ENCODE assay signal across 8 cellular contexts in genomic region chr4:83110222-83110945, GRCh38. TPM values are rescaled to one million over a fixed set of nuclear protein-coding genes. Genes with fewer than 3 reads are reported as not detected.
DNase-seq lines count a peak whose midpoint lies in the region; ATAC-seq and TF ChIP-seq lines count a peak whose summit lies in the region.

No MANE protein-coding gene starts in this region.

- H3K4me1 ChIP-seq in heart left ventricle (peaks cover 0 to 32% (median 5%) of the 10 kb centered on the region in 12 donors), upper lobe of right lung (peaks cover 8% of the 10 kb centered on the region)

- H3K9me3 ChIP-seq in heart left ventricle = no peaks in the 10 kb centered on the region
- no peaks in the 10 kb centered on the region for H3K9me3 ChIP-seq in upper lobe of right lung

- intact Hi-C loops in heart left ventricle (cut with DNase I) (no loop called here), posterior vena cava (cut with DNase I) (no loop called here), upper lobe of right lung (cut with DNase I) (no loop called here)

- DNase-seq in NCI-H1048 (lab: John Stamatoyannopoulos, UW) (peak; percentile 33), SKM-1 (lab: John Stamatoyannopoulos, UW; ENCODE audit: unreplicated experiment) (peak; percentile 32), heart left ventricle (peak; percentile 70 to 92 (median 80)), posterior vena cava (ENCODE audit: low spot score) (peak; percentile 93), upper lobe of right lung (peak; percentile 94)
- DNase-seq in activated naive CD8-positive, alpha-beta T cell treated with anti-CD3 and anti-CD28 coated beads, Interleukin-2, amount 50 U/mL, for 16 hours (ENCODE audit: low read depth, low spot score) = peak; percentile 77

- 4 to 6% (median 6%) methylated on average over 11 to 18 of the region's 18 CpGs for WGBS in heart left ventricle, 4 donors

- H3K27me3 ChIP-seq in heart left ventricle (peaks cover 0 to 8% (median 0%) of the 10 kb centered on the region in 9 donors), upper lobe of right lung (no peaks in the 10 kb centered on the region)

- H3K27ac ChIP-seq in heart left ventricle (peak overlapping the region in 2 of 12 donors; percentile 34 to 91), upper lobe of right lung (peak overlapping the region; percentile 81)

- peak in 10 of 12 donors; percentile 27 to 62 (median 52) for TF ChIP-seq CTCF in heart left ventricle (IDR thresholded peaks at IDR 0.05)
- peak; percentile 60 for TF ChIP-seq CTCF in upper lobe of right lung (IDR thresholded peaks at IDR 0.05)

- H3K4me3 ChIP-seq in heart left ventricle (peak overlapping the region; percentile 26 to 75 (median 55)), upper lobe of right lung (peak overlapping the region; percentile 59)

- TF ChIP-seq POLR2A in GM10847 (IDR thresholded peaks at IDR 0.05; ENCODE audit: extremely low read depth, insufficient read length) (peak; percentile 18), heart left ventricle (IDR thresholded peaks at IDR 0.05) (no peak)

- ATAC-seq in HG02571 (IDR thresholded peaks at IDR 0.05; ENCODE audit: unreplicated experiment) = peak; percentile 78
- ATAC-seq in heart left ventricle = peak; percentile 85 to 98 (median 96)
- ATAC-seq in upper lobe of right lung = peak; percentile 94

- H3K36me3 ChIP-seq in heart left ventricle (no peaks in the 10 kb centered on the region), upper lobe of right lung (no peaks in the 10 kb centered on the region)

RNA-seq across cellular contexts. Expression of gene PLAC8, which starts 4.1 kb away (rescaled TPM):
- total RNA-seq in heart left ventricle (10 to 100 TPM in 1 of 9 donors, 1 to 10 TPM in 2, under 1 TPM in 4, not detected in 2; 0.31 to 11.3 (median 0.83) TPM), posterior vena cava (1 to 10 TPM; 3.8 to 4.6 TPM), upper lobe of right lung (81.7 TPM)
- polyA plus RNA-seq in heart left ventricle = under 1 TPM; 0.38 to 0.73 TPM

Comparison
In these comparisons a context has a peak if more than half of its experiments do, and no peak if none do; other contexts are left out.
1. DNase-seq: peak in every context shown above with its lines; median percentile 94 in upper lobe of right lung; 93 in posterior vena cava; 80 in heart left ventricle; 77 in activated naive CD8-positive, alpha-beta T cell treated with anti-CD3 and anti-CD28 coated beads, Interleukin-2, amount 50 U/mL, for 16 hours; 33 in NCI-H1048; 32 in SKM-1.